In the genomic region with DNA sequence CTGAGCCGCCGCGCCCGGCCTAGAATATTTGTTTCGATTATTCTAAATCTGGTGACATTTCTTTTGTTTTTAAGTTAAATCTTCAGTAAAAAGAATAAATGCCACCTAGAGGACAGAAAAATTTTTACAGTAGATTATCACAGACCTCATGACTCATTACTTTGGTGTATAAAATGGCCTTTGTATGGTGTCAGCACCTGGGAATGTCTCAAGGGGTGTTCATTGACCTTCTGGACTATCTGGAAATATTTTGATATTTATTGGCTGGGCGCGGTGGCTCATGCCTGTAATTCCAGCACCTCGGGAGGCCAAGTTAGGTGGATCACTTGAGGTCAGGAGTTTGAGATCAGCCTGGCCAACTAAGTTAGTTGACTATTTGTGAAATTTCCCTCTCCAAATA, we compare ENCODE assay signal across 8 cellular contexts. TPM values are rescaled to one million over a fixed set of nuclear protein-coding genes. Genes with fewer than 3 reads are reported as not detected.
A peak's percentile ranks its signal among the peaks of the same experiment; 100 is the strongest.
DNase-seq lines count a peak whose midpoint lies in the region; ATAC-seq and TF ChIP-seq lines count a peak whose summit lies in the region.

No MANE protein-coding gene starts in this region.

- H3K27ac Mint-ChIP-seq in chondrocyte (ENCODE audit: unreplicated experiment) (peak overlapping the region; percentile 93), naive B cell (peak overlapping the region in 3 of 6 donors; percentile 12 to 66 (median 63))

- no peaks in the 10 kb centered on the region for H3K9me3 Mint-ChIP-seq in activated T-cell treated with anti-CD3 and anti-CD28 coated beads, Interleukin-2, amount 50 U/mL, for 4 hours
- H3K9me3 Mint-ChIP-seq in chondrocyte (ENCODE audit: low read depth) = no peaks in the 10 kb centered on the region
- H3K9me3 Mint-ChIP-seq in naive B cell = no peaks in the 10 kb centered on the region

- TF ChIP-seq CTCF in chondrocyte (IDR thresholded peaks at IDR 0.05) (peak; percentile 76), esophagus squamous epithelium (IDR thresholded peaks at IDR 0.05) (peak in 3 of 6 experiments; percentile 8 to 46 (median 34))

- no peaks in the 10 kb centered on the region for H3K27me3 Mint-ChIP-seq in activated T-cell treated with anti-CD3 and anti-CD28 coated beads, Interleukin-2, amount 50 U/mL, for 4 hours (ENCODE audit: low read depth)
- no peaks in the 10 kb centered on the region for H3K27me3 Mint-ChIP-seq in chondrocyte (ENCODE audit: low read depth)
- no peaks in the 10 kb centered on the region for H3K27me3 Mint-ChIP-seq in naive B cell

- intact Hi-C loops in esophagus squamous epithelium (cut with DNase I) = no loop called here

- H3K36me3 Mint-ChIP-seq in activated T-cell treated with anti-CD3 and anti-CD28 coated beads, Interleukin-2, amount 50 U/mL, for 4 hours (ENCODE audit: insufficient read depth) = peaks cover 27% of the 10 kb centered on the region
- H3K36me3 Mint-ChIP-seq in chondrocyte (ENCODE audit: low read depth) (peaks cover 28% of the 10 kb centered on the region), naive B cell (peaks cover 7 to 29% of the 10 kb centered on the region in 2 donors)

- H3K9me3 ChIP-seq in esophagus squamous epithelium = no peaks in the 10 kb centered on the region

- H3K4me3 ChIP-seq in esophagus squamous epithelium = no peak overlapping the region

- ATAC-seq in activated T-cell treated with anti-CD3 and anti-CD28 coated beads, Interleukin-2, amount 50 U/mL, for 4 hours = peak; percentile 34 to 38
- ATAC-seq in naive B cell (ENCODE audit: low read depth in 2 of 2) (peak in 1 of 2 donors; percentile 36), GM18907 (IDR thresholded peaks at IDR 0.05; ENCODE audit: unreplicated experiment) (no peak)

- peaks cover 0 to 83% (median 0%) of the 10 kb centered on the region in 3 donors for H3K36me3 ChIP-seq in esophagus squamous epithelium

- H3K4me3 Mint-ChIP-seq in activated T-cell treated with anti-CD3 and anti-CD28 coated beads, Interleukin-2, amount 50 U/mL, for 4 hours = no peak overlapping the region
- peak overlapping the region; percentile 16 for H3K4me3 Mint-ChIP-seq in chondrocyte (ENCODE audit: unreplicated experiment)
- H3K4me3 Mint-ChIP-seq in naive B cell = no peak overlapping the region

- no peak for DNase-seq in activated T-cell treated with anti-CD3 and anti-CD28 coated beads, Interleukin-2, amount 50 U/mL, for 4 hours
- no peak for DNase-seq in activated T-cell treated with anti-CD3 and anti-CD28 coated beads, Interleukin-2, amount 50 U/mL, for 1 hour
- DNase-seq in NAMALWA (ENCODE audit: low spot score) = peak; percentile 55
- DNase-seq in chondrocyte (ENCODE audit: low spot score) = no peak
- DNase-seq in naive B cell = peak; percentile 0
- DNase-seq in NK-92 (lab: John Stamatoyannopoulos, UW; ENCODE audit: unreplicated experiment) = no peak
- no peak for DNase-seq in esophagus squamous epithelium (lab: John Stamatoyannopoulos, UW)

- no peak for TF ChIP-seq POLR2A in esophagus squamous epithelium (IDR thresholded peaks at IDR 0.05)

- WGBS in esophagus squamous epithelium, 2 donors = 81 to 94% methylated on average over 8 of the region's 8 CpGs

- H3K4me1 ChIP-seq in esophagus squamous epithelium = no peaks in the 10 kb centered on the region

- no peaks in the 10 kb centered on the region for H3K27me3 ChIP-seq in esophagus squamous epithelium

- no peaks in the 10 kb centered on the region for H3K4me1 Mint-ChIP-seq in activated T-cell treated with anti-CD3 and anti-CD28 coated beads, Interleukin-2, amount 50 U/mL, for 4 hours (ENCODE audit: low read depth)
- H3K4me1 Mint-ChIP-seq in chondrocyte (ENCODE audit: low read depth) = peaks cover 12% of the 10 kb centered on the region
- H3K4me1 Mint-ChIP-seq in naive B cell = peaks cover 0 to 2% (median 0%) of the 10 kb centered on the region in 3 donors

- H3K27ac ChIP-seq in esophagus squamous epithelium = no peak overlapping the region

RNA-seq across cellular contexts. Expression of gene SLC30A6, which starts 30.3 kb away (rescaled TPM):
- 10 to 100 TPM; 23.5 to 30.7 (median 23.5) TPM for total RNA-seq in activated T-cell treated with anti-CD3 and anti-CD28 coated beads, Interleukin-2, amount 50 U/mL, for 4 hours
- 26.5 to 34.4 TPM (median 28.8 TPM) in 3 replicates for total RNA-seq in chondrocyte
- polyA plus RNA-seq in naive B cell (ENCODE audit: low read depth in 6 of 6) = 10 to 100 TPM in 3 of 6 donors, 1 to 10 TPM in 2, under 1 TPM in 1; 0.24 to 18.2 (median 9.9) TPM
- total RNA-seq in esophagus squamous epithelium = 10 to 100 TPM in 3 of 4 donors, 1 to 10 TPM in 1; 9.3 to 22.5 (median 17.2) TPM

Comparison
In these comparisons a context has a peak if more than half of its experiments do, and no peak if none do; other contexts are left out.
1. DNase-seq: peak in NAMALWA (single experiment) and naive B cell (single experiment); none in activated T-cell treated with anti-CD3 and anti-CD28 coated beads, Interleukin-2, amount 50 U/mL, for 4 hours (single experiment), activated T-cell treated with anti-CD3 and anti-CD28 coated beads, Interleukin-2, amount 50 U/mL, for 1 hour (single experiment), chondrocyte (single experiment), NK-92 (single experiment) and esophagus squamous epithelium (single experiment).